ENCODE assay signal across 1 cellular context in genomic region chr9:32572900-32573523, GRCh38.
A peak's percentile ranks its signal among the peaks of the same experiment; 100 is the strongest.
TF ChIP-seq lines count a peak whose summit lies in the region.

NDUFB6 (minus strand) TSS chr9:32573159; CDS start chr9:32573060, 99 bp downstream.

TF ChIP-seq in GM12878, 131 proteins besides CTCF, POLR2A, EP300 and RAD21 (continued from another document and continues in another):
- TF ChIP-seq ZNF687 (IDR thresholded peaks at IDR 0.05) (0 out of 2 replicates have a peak, but pooled peaks have one; percentile 27), HSF1 (IDR thresholded peaks at IDR 0.05; ENCODE audit: low read depth, low read length) (no peak), ELK1 (IDR thresholded peaks at IDR 0.05; ENCODE audit: low read depth, low read length) (peak; percentile 46; the same call in 1 of the 2 replicates), CREB1 (IDR thresholded peaks at IDR 0.05; ENCODE audit: low read depth) (peak; percentile 99), ZZZ3 (IDR thresholded peaks at IDR 0.05; ENCODE audit: control insufficient read depth, insufficient read length, low read depth) (no peak), CHD2 (IDR thresholded peaks at IDR 0.05; ENCODE audit: borderline replicate concordance, low read depth, low read length) (peak; percentile 96), SPI1 (IDR thresholded peaks at IDR 0.05; ENCODE audit: borderline replicate concordance, insufficient read depth, low read depth, low read length) (no peak), ZNF217 (IDR thresholded peaks at IDR 0.05) (no peak), USF2 (IDR thresholded peaks at IDR 0.05; ENCODE audit: borderline replicate concordance, low read depth, low read length) (no peak), CHD4 (IDR thresholded peaks at IDR 0.05) (no peak), YBX1 (IDR thresholded peaks at IDR 0.05) (no peak), GABPA (IDR thresholded peaks at IDR 0.05; ENCODE audit: low read depth) (peak; percentile 92), CHD1 (IDR thresholded peaks at IDR 0.05; ENCODE audit: low read depth, low read length) (no peak), NBN (IDR thresholded peaks at IDR 0.05) (peak; percentile 94), ZNF384 (IDR thresholded peaks at IDR 0.05; ENCODE audit: borderline replicate concordance, low read depth, low read length) (no peak), ATF3 (IDR thresholded peaks at IDR 0.05; ENCODE audit: borderline replicate concordance, extremely low read depth, low read depth, low read length) (peak; percentile 78; the same call in 1 of the 2 replicates), NRF1 (conservative IDR thresholded peaks at IDR 0.05; ENCODE audit: low read depth, low read length) (no peak), MEF2A (IDR thresholded peaks at IDR 0.05; ENCODE audit: insufficient read depth, low read depth, low read length) (0 out of 2 replicates have a peak, but pooled peaks have one; percentile 46), RAD51 (IDR thresholded peaks at IDR 0.05) (peak; percentile 41; the same call in 1 of the 2 replicates), KAT2A (conservative IDR thresholded peaks at IDR 0.05; ENCODE audit: control insufficient read depth, low read depth, low read length) (no peak), MTA2 (IDR thresholded peaks at IDR 0.05; ENCODE audit: low read depth) (no peak), TAF1 (IDR thresholded peaks at IDR 0.05; ENCODE audit: borderline replicate concordance, low read depth, low read length) (peak; percentile 81), POLR2AphosphoS2 (IDR thresholded peaks at IDR 0.05; ENCODE audit: low read depth, low read length) (peak; percentile 93), BHLHE40 (IDR thresholded peaks at IDR 0.05; ENCODE audit: borderline replicate concordance in 1 of 2, low read depth in 2 of 2, low read length in 1 of 2) (peak; percentile 19 to 40; a peak in 1 of 4 replicates), SIX5 (IDR thresholded peaks at IDR 0.05; ENCODE audit: low read depth, low read length, severe bottlenecking) (peak; percentile 60), HDGF (IDR thresholded peaks at IDR 0.05) (no peak), PBX3 (IDR thresholded peaks at IDR 0.05; ENCODE audit: insufficient replicate concordance, low read depth, low read length) (no peak), ZSCAN29 (IDR thresholded peaks at IDR 0.05) (no peak), CEBPB (IDR thresholded peaks at IDR 0.05; ENCODE audit: borderline replicate concordance in 1 of 2, low read depth in 2 of 2, low read length in 2 of 2) (no peak), PKNOX1 (IDR thresholded peaks at IDR 0.05) (no peak), JUND (IDR thresholded peaks at IDR 0.05; ENCODE audit: low read depth, low read length) (no peak), CBFB (IDR thresholded peaks at IDR 0.05; ENCODE audit: low read depth) (peak; percentile 88), FOXK2 (IDR thresholded peaks at IDR 0.05) (no peak), RCOR1 (conservative IDR thresholded peaks at IDR 0.05; ENCODE audit: low read depth, low read length) (peak; percentile 74; the same call in 1 of the 2 replicates), RUNX3 (IDR thresholded peaks at IDR 0.05; ENCODE audit: low read length) (peak; percentile 87), ZBTB11 (CRISPR knock-in tag; IDR thresholded peaks at IDR 0.05) (peak; percentile 75), NR2C2 (IDR thresholded peaks at IDR 0.05; ENCODE audit: borderline replicate concordance, control insufficient read depth, insufficient read length, low read depth) (no peak), SUPT20H (IDR thresholded peaks at IDR 0.05; ENCODE audit: borderline replicate concordance, control insufficient read depth, low read depth, low read length) (no peak), E4F1 (IDR thresholded peaks at IDR 0.05; ENCODE audit: borderline replicate concordance, partially characterized antibody) (no peak), BCL3 (IDR thresholded peaks at IDR 0.05; ENCODE audit: borderline replicate concordance, insufficient read depth, low read depth, low read length, poor library complexity, severe bottlenecking) (no peak), HCFC1 (IDR thresholded peaks at IDR 0.05; ENCODE audit: low read length) (peak; percentile 86), RB1 (IDR thresholded peaks at IDR 0.05; ENCODE audit: borderline replicate concordance) (peak; percentile 86), CBX5 (IDR thresholded peaks at IDR 0.05; ENCODE audit: low read depth) (0 out of 2 replicates have a peak, but pooled peaks have one; percentile 61), POU2F2 (IDR thresholded peaks at IDR 0.05; ENCODE audit: borderline replicate concordance, low read depth, low read length) (no peak)
